In genomic region chr3:38047896-38048295, GRCh38 we compare ENCODE assay signal across 1 cellular context.
TF ChIP-seq lines count a peak whose summit lies in the region.

No MANE protein-coding gene starts in this region.

TF ChIP-seq in HepG2, 621 proteins besides CTCF, POLR2A, EP300 and RAD21:
- TF ChIP-seq ZNF609 (CRISPR knock-in tag; IDR thresholded peaks at IDR 0.05; ENCODE audit: borderline replicate concordance) (no peak), SMARCC2 (IDR thresholded peaks at IDR 0.05) (no peak), PATZ1 (CRISPR knock-in tag; IDR thresholded peaks at IDR 0.05) (no peak), ZNF24 (IDR thresholded peaks at IDR 0.05) (no peak)
